34 cellular contexts compared by ENCODE assay signal in the genomic region with DNA sequence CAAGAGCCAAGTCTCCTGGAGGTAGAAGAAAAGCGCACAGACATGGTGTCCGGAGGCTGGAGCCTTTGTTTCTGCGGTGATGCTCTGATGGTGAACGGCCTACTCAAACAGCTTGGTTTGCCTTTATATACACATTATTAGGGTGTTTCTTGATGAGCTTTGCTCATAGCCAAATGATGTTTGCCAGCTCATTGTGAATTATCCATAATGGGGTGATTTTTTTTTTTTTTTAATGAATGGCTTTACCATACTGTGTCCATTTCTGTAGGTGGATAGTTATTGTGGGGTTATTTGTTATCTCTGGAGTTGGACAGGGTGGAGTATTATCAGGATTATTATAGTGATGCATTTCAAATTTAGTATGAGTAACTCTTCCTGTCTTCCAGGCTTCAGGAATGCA. TPM values are rescaled to one million over a fixed set of nuclear protein-coding genes. Genes with fewer than 3 reads are reported as not detected.
"Had no signal": no experiment of that assay in that cellular context is flagged by ENCODE, and none has a peak within 500 bp of the region (broad histone marks: within the 10 kb centered on the region; RNA-seq: fewer than 3 reads in every experiment).

A gene with protein sequence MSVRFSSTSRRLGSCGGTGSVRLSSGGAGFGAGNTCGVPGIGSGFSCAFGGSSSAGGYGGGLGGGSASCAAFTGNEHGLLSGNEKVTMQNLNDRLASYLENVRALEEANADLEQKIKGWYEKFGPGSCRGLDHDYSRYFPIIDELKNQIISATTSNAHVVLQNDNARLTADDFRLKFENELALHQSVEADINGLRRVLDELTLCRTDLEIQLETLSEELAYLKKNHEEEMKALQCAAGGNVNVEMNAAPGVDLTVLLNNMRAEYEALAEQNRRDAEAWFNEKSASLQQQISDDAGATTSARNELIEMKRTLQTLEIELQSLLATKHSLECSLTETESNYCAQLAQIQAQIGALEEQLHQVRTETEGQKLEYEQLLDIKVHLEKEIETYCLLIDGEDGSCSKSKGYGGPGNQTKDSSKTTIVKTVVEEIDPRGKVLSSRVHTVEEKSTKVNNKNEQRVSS (minus strand): TSS at position 101 of the 400 bp plus-strand sequence. CDS start 57 bp downstream, at position 44.

- DNase-seq: colonic mucosa; cortex of kidney; effector CD8-positive, alpha-beta T cell; effector memory CD8-positive, alpha-beta T cell; endodermal cell; erythroblast; esophagus squamous epithelium; foreskin fibroblast; foreskin melanocyte; gastrocnemius medialis; glutamatergic neuron; head of caudate nucleus; heart right ventricle; hippocampal formation; kidney; kidney glomerular epithelial cell; left cardiac atrium; left lung; left ventricle myocardium superior; lower lobe of right lung; mesenchymal stem cell; mucosa of descending colon; naive B cell had no signal

- ATAC-seq: effector memory CD8-positive, alpha-beta T cell; esophagus mucosa; gastrocnemius medialis; heart right ventricle; left cardiac atrium; left lung; left ventricle myocardium superior; lower lobe of right lung; mucosa of descending colon had no signal

- H3K4me1 Mint-ChIP-seq: endodermal cell, mesothelial cell of epicardium had no signal

- H3K27ac Mint-ChIP-seq: dendritic cell treated with granulocyte-macrophage colony-stimulating factor and Interleukin-4, amounts not matched to agents 40 ng/mL and 50 ng/mL, for 4 days; effector memory CD8-positive, alpha-beta T cell; endodermal cell; mesothelial cell of epicardium had no signal

- H3K4me3 ChIP-seq: colonic mucosa, esophagus squamous epithelium, gastrocnemius medialis, heart right ventricle, left lung, lower lobe of right lung, mucosa of descending colon had no signal

- H3K27ac ChIP-seq: colonic mucosa, epithelial cell of prostate, esophagus squamous epithelium, gastrocnemius medialis, heart right ventricle, left lung, lower lobe of right lung had no signal

- H3K9me3 Mint-ChIP-seq: dendritic cell treated with granulocyte-macrophage colony-stimulating factor and Interleukin-4, amounts not matched to agents 40 ng/mL and 50 ng/mL, for 4 days; effector memory CD8-positive, alpha-beta T cell; mesothelial cell of epicardium had no signal

- H3K4me1 ChIP-seq: colonic mucosa, gastrocnemius medialis, left lung, lower lobe of right lung had no signal

- H3K4me3 Mint-ChIP-seq: dendritic cell treated with granulocyte-macrophage colony-stimulating factor and Interleukin-4, amounts not matched to agents 40 ng/mL and 50 ng/mL, for 4 days; effector memory CD8-positive, alpha-beta T cell; endodermal cell; mesothelial cell of epicardium had no signal

- FAIRE-seq: endometrium, islet of Langerhans, kidney had no signal

- H3K36me3 Mint-ChIP-seq: mesothelial cell of epicardium, naive B cell had no signal

- H3K36me3 ChIP-seq: colonic mucosa, esophagus squamous epithelium, gastrocnemius medialis, heart right ventricle, left lung, lower lobe of right lung had no signal

- H3K9me3 ChIP-seq: colonic mucosa, esophagus squamous epithelium, gastrocnemius medialis, heart right ventricle, left lung, lower lobe of right lung, mucosa of descending colon had no signal

RNA-seq across cellular contexts. Expression of the gene that starts here (rescaled TPM):
- total RNA-seq: colonic mucosa, dermis microvascular lymphatic vessel endothelial cell, endodermal cell, esophagus mucosa, esophagus squamous epithelium, gastrocnemius medialis, glomerular endothelial cell, kidney, left cardiac atrium, left ventricle myocardium superior, lower lobe of right lung, lung microvascular endothelial cell, mesenteric fat pad, mesothelial cell of epicardium, mucosa of descending colon, myocyte had no signal
- polyA plus RNA-seq: heart right ventricle had no signal
